ENCODE assay signal across 11 cellular contexts in genomic region chr10:76675951-76676587, GRCh38.
A peak's percentile ranks its signal among the peaks of the same experiment; 100 is the strongest.
DNase-seq lines count a peak whose midpoint lies in the region; ATAC-seq and TF ChIP-seq lines count a peak whose summit lies in the region.
"Had no signal": no experiment of that assay in that cellular context is flagged by ENCODE, and none has a peak within 500 bp of the region (broad histone marks: within the 10 kb centered on the region; RNA-seq: fewer than 3 reads in every experiment).

No MANE protein-coding gene starts in this region.

- H2BK15ac ChIP-seq in mesendoderm (replicated peaks; ENCODE audit: low read depth) = no peak overlapping the region

- H3K4me1 Mint-ChIP-seq in glutamatergic neuron (ENCODE audit: low read depth, unreplicated experiment) = no peaks in the 10 kb centered on the region
- H3K4me1 Mint-ChIP-seq: CD4-positive, CD25-positive, alpha-beta regulatory T cell had no signal

- H3K27me3 Mint-ChIP-seq in glutamatergic neuron (ENCODE audit: unreplicated experiment) = no peaks in the 10 kb centered on the region
- H3K27me3 Mint-ChIP-seq: CD4-positive, CD25-positive, alpha-beta regulatory T cell had no signal

- H3K27me3 ChIP-seq in rectal smooth muscle tissue (ENCODE audit: control insufficient read depth, insufficient read depth, low read length) = no peaks in the 10 kb centered on the region
- no peaks in the 10 kb centered on the region for H3K27me3 ChIP-seq in mesendoderm (ENCODE audit: insufficient read depth, low read length, poor library complexity)
- peaks cover 18% of the 10 kb centered on the region for H3K27me3 ChIP-seq in A673 (replicated peaks; ENCODE audit: insufficient read depth, low read depth, low read length, poor library complexity)
- H3K27me3 ChIP-seq: pancreas had no signal

- H3K9me3 Mint-ChIP-seq in glutamatergic neuron (ENCODE audit: unreplicated experiment) = no peaks in the 10 kb centered on the region

- H4K5ac ChIP-seq in mesendoderm (ENCODE audit: low read length) = no peak overlapping the region

- no peaks in the 10 kb centered on the region for H3K36me3 Mint-ChIP-seq in glutamatergic neuron (ENCODE audit: unreplicated experiment)
- H3K36me3 Mint-ChIP-seq: CD4-positive, CD25-positive, alpha-beta regulatory T cell had no signal

- no CpG with 5 or more reads among the region's 4 CpGs for WGBS in mesendoderm (ENCODE audit: extremely low coverage, insufficient coverage, low lambda C conversion rate)

- peak overlapping the region; percentile 52 for H3K27ac ChIP-seq in rectal smooth muscle tissue (ENCODE audit: low read depth, low read length)
- no peak overlapping the region for H3K27ac ChIP-seq in mesendoderm (ENCODE audit: low read depth, low read length)
- no peak overlapping the region for H3K27ac ChIP-seq in A673 (ENCODE audit: low read depth, low read length, poor library complexity, severe bottlenecking)
- H3K27ac ChIP-seq: pancreas had no signal

- H3K56ac ChIP-seq in mesendoderm (ENCODE audit: low read length) = no peak overlapping the region

- H3K4me1 ChIP-seq in rectal smooth muscle tissue (ENCODE audit: control insufficient read depth, insufficient read depth, low read length) = peaks cover 8% of the 10 kb centered on the region
- H3K4me1 ChIP-seq in mesendoderm (ENCODE audit: control insufficient read depth, low read depth, low read length) = no peaks in the 10 kb centered on the region
- no peaks in the 10 kb centered on the region for H3K4me1 ChIP-seq in A673 (ENCODE audit: insufficient read depth, low read length, poor library complexity, severe bottlenecking)
- H3K4me1 ChIP-seq: pancreas had no signal

- no peak overlapping the region for H3K23ac ChIP-seq in mesendoderm (ENCODE audit: low read length)

- no peaks in the 10 kb centered on the region for H3K9me3 ChIP-seq in A673 (ENCODE audit: low read depth, low read length, poor library complexity, severe bottlenecking)
- H3K9me3 ChIP-seq: pancreas had no signal

- H3K4me2 ChIP-seq in mesendoderm (ENCODE audit: low read length) = no peak overlapping the region

- H3K79me2 ChIP-seq in mesendoderm (ENCODE audit: control insufficient read depth, insufficient read depth, low read length) = no peaks in the 10 kb centered on the region

- H3K9ac ChIP-seq in rectal smooth muscle tissue (ENCODE audit: low read length) (no peak overlapping the region), mesendoderm (ENCODE audit: low read length) (no peak overlapping the region)

- no TSS peak for BruUV-seq in A673 (replicated peaks; lab: Mats Ljungman, UMichigan)

- no peak overlapping the region for H2AK5ac ChIP-seq in mesendoderm (ENCODE audit: low read length)

- no peak overlapping the region for H3K4me3 ChIP-seq in astrocyte of the cerebellum (ENCODE audit: low read depth, low read length)
- H3K4me3 ChIP-seq in rectal smooth muscle tissue (ENCODE audit: low read length) = no peak overlapping the region
- H3K4me3 ChIP-seq in mesendoderm (ENCODE audit: low read length) = no peak overlapping the region
- H3K4me3 ChIP-seq in A673 (ENCODE audit: low read depth, low read length, poor library complexity, severe bottlenecking) = no peak overlapping the region
- H3K4me3 ChIP-seq: pancreas had no signal

- TF ChIP-seq CTCF in astrocyte of the cerebellum (IDR thresholded peaks at IDR 0.05; ENCODE audit: low read depth, low read length, missing control alignments) = peak; percentile 18
- no peak for TF ChIP-seq CTCF in glutamatergic neuron (IDR thresholded peaks at IDR 0.05; ENCODE audit: partially characterized antibody, unreplicated experiment)
- TF ChIP-seq CTCF in A673 (conservative IDR thresholded peaks at IDR 0.05; ENCODE audit: low read depth, low read length) = no peak

- peak; percentile 38 for DNase-seq in EH (ENCODE audit: low read depth)
- DNase-seq in astrocyte of the cerebellum (ENCODE audit: low read depth) = peak; percentile 86
- peak; percentile 75 for DNase-seq in Right ventricle myocardium superior
- no peak for DNase-seq in mesendoderm
- no peak for DNase-seq in glutamatergic neuron
- no peak for DNase-seq in A673 (ENCODE audit: low spot score)
- DNase-seq: CD4-positive, CD25-positive, alpha-beta regulatory T cell; pancreas; SHP77 had no signal

- in situ Hi-C loops in astrocyte of the cerebellum (cut with HindIII; ENCODE audit: low sequenced_read_pairs) = no loop called here

- no peaks in the 10 kb centered on the region for H3K36me3 ChIP-seq in rectal smooth muscle tissue (ENCODE audit: control insufficient read depth, insufficient read depth, low read length)
- no peaks in the 10 kb centered on the region for H3K36me3 ChIP-seq in mesendoderm (ENCODE audit: control insufficient read depth, insufficient read depth, low read length)
- H3K36me3 ChIP-seq in A673 (ENCODE audit: insufficient read depth, low read length, poor library complexity, severe bottlenecking) = no peaks in the 10 kb centered on the region
- H3K36me3 ChIP-seq: pancreas had no signal

- no peak overlapping the region for H3K4ac ChIP-seq in mesendoderm (ENCODE audit: low read depth, low read length)

- no peak overlapping the region for H4K8ac ChIP-seq in mesendoderm (ENCODE audit: low read depth, low read length)

- H3K18ac ChIP-seq in mesendoderm (ENCODE audit: low read length) = no peak overlapping the region

- H2BK5ac ChIP-seq in mesendoderm (ENCODE audit: low read length) = no peak overlapping the region

- POLR2A ChIA-PET in A673 (lab: Charles Lee; ENCODE audit: low non-redundant PET) = interaction anchor here (0.6 kb wide), 1 partner anchor 44 kb away, joined by 3 read pairs; no protein-coding TSS in a partner anchor

- no peak overlapping the region for H3K27ac Mint-ChIP-seq in glutamatergic neuron (ENCODE audit: unreplicated experiment)
- H3K27ac Mint-ChIP-seq: CD4-positive, CD25-positive, alpha-beta regulatory T cell had no signal

- no peaks in the 10 kb centered on the region for H3K79me1 ChIP-seq in mesendoderm (ENCODE audit: low read length)

- H2BK120ac ChIP-seq in mesendoderm (ENCODE audit: low read depth, low read length) = no peak overlapping the region

- intact Hi-C loops in Right ventricle myocardium superior (cut with DNase I) = no loop called here
- intact Hi-C loops in A673 (cut with micrococcal nuclease; ENCODE audit: unreplicated experiment) = no loop called here

- CTCF ChIA-PET in A673 (lab: Charles Lee) = no interaction called here

- no peak overlapping the region for H3K4me3 Mint-ChIP-seq in glutamatergic neuron (ENCODE audit: unreplicated experiment)
- H3K4me3 Mint-ChIP-seq: CD4-positive, CD25-positive, alpha-beta regulatory T cell had no signal

- ATAC-seq in Right ventricle myocardium superior (ENCODE audit: poor library complexity) (peak; percentile 94), HG02885 (IDR thresholded peaks at IDR 0.05; ENCODE audit: poor library complexity, unreplicated experiment) (no peak)

Comparison
In these comparisons a context has a peak if more than half of its experiments do, and no peak if none do; other contexts are left out.
1. DNase-seq: peak in EH (single experiment), astrocyte of the cerebellum (single experiment) and Right ventricle myocardium superior (single experiment); none in mesendoderm (single experiment), glutamatergic neuron (single experiment) and A673 (single experiment).